ENCODE assay signal across 9 cellular contexts in genomic region chr2:98438190-98439133, GRCh38. TPM values are rescaled to one million over a fixed set of nuclear protein-coding genes. Genes with fewer than 3 reads are reported as not detected.
A peak's percentile ranks its signal among the peaks of the same experiment; 100 is the strongest.
DNase-seq lines count a peak whose midpoint lies in the region; ATAC-seq and TF ChIP-seq lines count a peak whose summit lies in the region.
"Had no signal": no experiment of that assay in that cellular context is flagged by ENCODE, and none has a peak within 500 bp of the region (broad histone marks: within the 10 kb centered on the region; RNA-seq: fewer than 3 reads in every experiment).

No MANE protein-coding gene starts in this region.

- H3K9ac ChIP-seq in trophoblast cell (ENCODE audit: low read length), result no peak overlapping the region

- H2BK12ac ChIP-seq in trophoblast cell (ENCODE audit: low read length), result no peak overlapping the region

- H3K79me1 ChIP-seq in trophoblast cell (ENCODE audit: low read length), result no peaks in the 10 kb centered on the region

- peak; percentile 80 for ATAC-seq in GM21786 (IDR thresholded peaks at IDR 0.05; ENCODE audit: unreplicated experiment)
- peak; percentile 94 for ATAC-seq in HG03521 (IDR thresholded peaks at IDR 0.05; ENCODE audit: unreplicated experiment)
- ATAC-seq in mucosa of descending colon, result peak; percentile 93

- H3K4ac ChIP-seq in trophoblast cell (ENCODE audit: low read depth, low read length), result no peak overlapping the region

- intact Hi-C loops in activated CD4-positive, alpha-beta T cell treated with anti-CD3 and anti-CD28 coated beads, Interleukin-2, amount 10 ng/mL, durations not matched to agents 24 days and 14 days (cut with micrococcal nuclease), result loop anchor here (1.0 to 2.0 kb wide), 4 partner anchors 17 to 80 kb away; no protein-coding TSS in a partner anchor
- intact Hi-C loops in mucosa of descending colon (cut with DNase I, micrococcal nuclease), result no loop called here

- no peaks in the 10 kb centered on the region for H3K27me3 ChIP-seq in trophoblast cell (ENCODE audit: insufficient read depth, low read length)

- H2AK5ac ChIP-seq in trophoblast cell (ENCODE audit: low read length), result no peak overlapping the region

- H3K27ac ChIP-seq in trophoblast cell (ENCODE audit: low read depth, low read length), result no peak overlapping the region

- no peak overlapping the region for H2AFZ ChIP-seq in trophoblast cell (ENCODE audit: insufficient read depth, low read length, poor library complexity)

- no peak overlapping the region for H2BK5ac ChIP-seq in trophoblast cell (ENCODE audit: low read depth, low read length, poor library complexity)

- no peak overlapping the region for H4K91ac ChIP-seq in trophoblast cell (ENCODE audit: low read depth, low read length)

- DNase-seq in activated CD4-positive, alpha-beta T cell treated with anti-CD3 and anti-CD28 coated beads, Interleukin-2, amount 10 ng/mL, durations not matched to agents 24 days and 14 days, result peak; percentile 64
- no peak for DNase-seq in activated CD4-positive, alpha-beta T cell treated with anti-CD3 and anti-CD28 coated beads for 48 hours
- no peak for DNase-seq in mucosa of descending colon
- no peak for DNase-seq in islet precursor cell
- no peak for DNase-seq in cortex of kidney (lab: John Stamatoyannopoulos, UW)
- DNase-seq in trophoblast cell, result no peak
- DNase-seq: NCI-H345 had no signal

- no peak for TF ChIP-seq CTCF in mucosa of descending colon (IDR thresholded peaks at IDR 0.05)

- no peak overlapping the region for H3K18ac ChIP-seq in trophoblast cell (ENCODE audit: low read length)

- no peaks in the 10 kb centered on the region for H3K27me3 Mint-ChIP-seq in activated CD4-positive, alpha-beta T cell treated with anti-CD3 and anti-CD28 coated beads, Interleukin-2, amount 10 ng/mL, durations not matched to agents 24 days and 14 days

- H2BK120ac ChIP-seq in trophoblast cell (ENCODE audit: insufficient read depth, low read length, poor library complexity), result no peak overlapping the region

- H3K4me1 Mint-ChIP-seq in activated CD4-positive, alpha-beta T cell treated with anti-CD3 and anti-CD28 coated beads, Interleukin-2, amount 10 ng/mL, durations not matched to agents 24 days and 14 days, result peaks cover 17% of the 10 kb centered on the region

- no peaks in the 10 kb centered on the region for H3K36me3 ChIP-seq in mucosa of descending colon (ENCODE audit: low read depth)
- H3K36me3 ChIP-seq in trophoblast cell (ENCODE audit: control insufficient read depth in 1 of 2, insufficient read depth in 2 of 2, low read length in 2 of 2), result no peaks in the 10 kb centered on the region

- H3K4me3 ChIP-seq in mucosa of descending colon, result no peak overlapping the region
- H3K4me3 ChIP-seq in trophoblast cell (ENCODE audit: low read depth, low read length), result no peak overlapping the region

- no peak overlapping the region for H3K4me2 ChIP-seq in trophoblast cell (ENCODE audit: low read length)

- H4K8ac ChIP-seq in trophoblast cell (ENCODE audit: low read depth, low read length), result no peak overlapping the region

- H3K27ac Mint-ChIP-seq in activated CD4-positive, alpha-beta T cell treated with anti-CD3 and anti-CD28 coated beads, Interleukin-2, amount 10 ng/mL, durations not matched to agents 24 days and 14 days, result peak overlapping the region; percentile 87

- H3K23ac ChIP-seq in trophoblast cell (ENCODE audit: low read length), result no peak overlapping the region

- peak overlapping the region; percentile 58 for H3K4me3 Mint-ChIP-seq in activated CD4-positive, alpha-beta T cell treated with anti-CD3 and anti-CD28 coated beads, Interleukin-2, amount 10 ng/mL, durations not matched to agents 24 days and 14 days

- no CpG with 5 or more reads among the region's 1 CpG for WGBS in trophoblast cell (ENCODE audit: extremely low coverage, insufficient coverage, insufficient read length)

- peaks cover 12% of the 10 kb centered on the region for H3K9me3 Mint-ChIP-seq in activated CD4-positive, alpha-beta T cell treated with anti-CD3 and anti-CD28 coated beads, Interleukin-2, amount 10 ng/mL, durations not matched to agents 24 days and 14 days

- H4K12ac ChIP-seq in trophoblast cell (ENCODE audit: low read depth, low read length), result no peak overlapping the region

- H3K36me3 Mint-ChIP-seq in activated CD4-positive, alpha-beta T cell treated with anti-CD3 and anti-CD28 coated beads, Interleukin-2, amount 10 ng/mL, durations not matched to agents 24 days and 14 days (ENCODE audit: low read depth), result peaks cover 11% of the 10 kb centered on the region

- H3K14ac ChIP-seq in trophoblast cell (ENCODE audit: low read length), result no peak overlapping the region

- H3K4me1 ChIP-seq in mucosa of descending colon (ENCODE audit: low read depth) (peaks cover 12% of the 10 kb centered on the region), trophoblast cell (ENCODE audit: control insufficient read depth in 1 of 2, insufficient read depth in 2 of 2, low read length in 2 of 2) (no peaks in the 10 kb centered on the region)

- peaks cover 3% of the 10 kb centered on the region for H3K9me3 ChIP-seq in mucosa of descending colon
- peaks cover 1% of the 10 kb centered on the region for H3K9me3 ChIP-seq in trophoblast cell (ENCODE audit: insufficient read depth, low read depth, low read length)

- no peaks in the 10 kb centered on the region for H3K79me2 ChIP-seq in trophoblast cell (ENCODE audit: control insufficient read depth, insufficient read depth, low read length, poor library complexity)

RNA-seq across cellular contexts. Expression of gene INPP4A, which starts 6.2 kb away (rescaled TPM):
- total RNA-seq in activated CD4-positive, alpha-beta T cell treated with anti-CD3 and anti-CD28 coated beads, Interleukin-2, amount 10 ng/mL, durations not matched to agents 24 days and 14 days, result 40.2 and 45.0 TPM in 2 replicates
- total RNA-seq in mucosa of descending colon, result 10 to 100 TPM; 18.2 to 39.8 (median 19.1) TPM
- 16.3 TPM in 2 replicates for polyA plus RNA-seq in trophoblast cell (2013)
